Comparison of ENCODE assay signal across 1 cellular context in genomic region chr2:121777699-121778058, GRCh38.
TF ChIP-seq lines count a peak whose summit lies in the region.

No MANE protein-coding gene starts in this region.

TF ChIP-seq in HEK293, 187 proteins besides CTCF, POLR2A, EP300 and RAD21 (continued from another document):
- TF ChIP-seq, protein P1, sequence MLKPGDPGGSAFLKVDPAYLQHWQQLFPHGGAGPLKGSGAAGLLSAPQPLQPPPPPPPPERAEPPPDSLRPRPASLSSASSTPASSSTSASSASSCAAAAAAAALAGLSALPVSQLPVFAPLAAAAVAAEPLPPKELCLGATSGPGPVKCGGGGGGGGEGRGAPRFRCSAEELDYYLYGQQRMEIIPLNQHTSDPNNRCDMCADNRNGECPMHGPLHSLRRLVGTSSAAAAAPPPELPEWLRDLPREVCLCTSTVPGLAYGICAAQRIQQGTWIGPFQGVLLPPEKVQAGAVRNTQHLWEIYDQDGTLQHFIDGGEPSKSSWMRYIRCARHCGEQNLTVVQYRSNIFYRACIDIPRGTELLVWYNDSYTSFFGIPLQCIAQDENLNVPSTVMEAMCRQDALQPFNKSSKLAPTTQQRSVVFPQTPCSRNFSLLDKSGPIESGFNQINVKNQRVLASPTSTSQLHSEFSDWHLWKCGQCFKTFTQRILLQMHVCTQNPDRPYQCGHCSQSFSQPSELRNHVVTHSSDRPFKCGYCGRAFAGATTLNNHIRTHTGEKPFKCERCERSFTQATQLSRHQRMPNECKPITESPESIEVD (tag by site-specific recombination; IDR thresholded peaks at IDR 0.05): peak; percentile 67
- peak; percentile 92 for TF ChIP-seq ZNF121 (tag by site-specific recombination; IDR thresholded peaks at IDR 0.05)
